ENCODE assay signal across 1 cellular context in genomic region chr9:98807811-98808195, GRCh38.
TF ChIP-seq lines count a peak whose summit lies in the region.

No MANE protein-coding gene starts in this region.

TF ChIP-seq in IMR-90, 13 proteins besides CTCF, POLR2A, EP300 and RAD21 (continued from another document):
- no peak for TF ChIP-seq USF2 (IDR thresholded peaks at IDR 0.05; ENCODE audit: low read depth, low read length)
- TF ChIP-seq MAZ (IDR thresholded peaks at IDR 0.05; ENCODE audit: borderline replicate concordance, low read depth, low read length), result no peak
- TF ChIP-seq SMC3 (IDR thresholded peaks at IDR 0.05; ENCODE audit: low read depth, low read length), result no peak
- TF ChIP-seq MXI1 (IDR thresholded peaks at IDR 0.05; ENCODE audit: borderline replicate concordance, low read depth, low read length), result no peak
TF ChIP-seq in IMR-90: peak in this region for 0.
